Comparison of ENCODE assay signal across 1 cellular context in the genomic region with DNA sequence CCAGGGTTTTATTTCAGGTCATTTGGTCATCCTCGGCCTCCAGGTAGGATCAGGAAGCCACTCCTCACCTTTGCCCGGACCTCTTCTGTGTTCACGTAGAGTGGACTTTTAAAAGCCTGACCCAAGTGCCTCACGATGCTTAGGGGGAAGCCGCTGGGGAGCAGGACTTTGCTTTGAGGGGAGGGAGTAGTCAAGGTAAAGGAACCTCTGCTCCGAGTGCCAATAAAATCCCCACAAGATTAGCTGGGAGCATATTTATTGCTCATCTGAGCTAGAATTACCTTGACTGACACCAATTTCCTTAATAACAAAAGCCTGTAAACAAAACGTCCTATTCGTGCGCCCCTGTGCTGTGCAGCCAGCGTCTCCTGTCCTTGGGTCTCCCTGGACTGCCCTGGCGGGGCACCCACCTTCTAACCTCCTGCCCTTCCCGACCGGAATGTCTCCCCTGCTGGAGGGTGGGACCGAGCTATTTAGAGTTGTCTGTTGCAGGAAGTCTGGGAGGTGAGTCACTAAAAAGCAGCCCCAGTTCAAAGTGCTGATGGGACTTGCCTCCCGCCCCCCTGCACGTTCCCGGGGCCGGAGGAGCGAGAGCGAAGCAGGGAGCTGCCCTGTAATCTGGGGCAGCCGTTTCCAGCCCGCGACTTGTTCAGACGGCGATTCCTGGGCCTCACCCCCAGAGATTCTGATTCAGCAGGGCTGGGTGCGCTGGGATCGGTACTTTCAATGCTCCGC.
A peak's percentile ranks its signal among the peaks of the same experiment; 100 is the strongest.
TF ChIP-seq lines count a peak whose summit lies in the region.

No MANE protein-coding gene starts in this region.

TF ChIP-seq in HEK293, 187 proteins besides CTCF, POLR2A, EP300 and RAD21 (continued from another document):
- TF ChIP-seq, protein P1, sequence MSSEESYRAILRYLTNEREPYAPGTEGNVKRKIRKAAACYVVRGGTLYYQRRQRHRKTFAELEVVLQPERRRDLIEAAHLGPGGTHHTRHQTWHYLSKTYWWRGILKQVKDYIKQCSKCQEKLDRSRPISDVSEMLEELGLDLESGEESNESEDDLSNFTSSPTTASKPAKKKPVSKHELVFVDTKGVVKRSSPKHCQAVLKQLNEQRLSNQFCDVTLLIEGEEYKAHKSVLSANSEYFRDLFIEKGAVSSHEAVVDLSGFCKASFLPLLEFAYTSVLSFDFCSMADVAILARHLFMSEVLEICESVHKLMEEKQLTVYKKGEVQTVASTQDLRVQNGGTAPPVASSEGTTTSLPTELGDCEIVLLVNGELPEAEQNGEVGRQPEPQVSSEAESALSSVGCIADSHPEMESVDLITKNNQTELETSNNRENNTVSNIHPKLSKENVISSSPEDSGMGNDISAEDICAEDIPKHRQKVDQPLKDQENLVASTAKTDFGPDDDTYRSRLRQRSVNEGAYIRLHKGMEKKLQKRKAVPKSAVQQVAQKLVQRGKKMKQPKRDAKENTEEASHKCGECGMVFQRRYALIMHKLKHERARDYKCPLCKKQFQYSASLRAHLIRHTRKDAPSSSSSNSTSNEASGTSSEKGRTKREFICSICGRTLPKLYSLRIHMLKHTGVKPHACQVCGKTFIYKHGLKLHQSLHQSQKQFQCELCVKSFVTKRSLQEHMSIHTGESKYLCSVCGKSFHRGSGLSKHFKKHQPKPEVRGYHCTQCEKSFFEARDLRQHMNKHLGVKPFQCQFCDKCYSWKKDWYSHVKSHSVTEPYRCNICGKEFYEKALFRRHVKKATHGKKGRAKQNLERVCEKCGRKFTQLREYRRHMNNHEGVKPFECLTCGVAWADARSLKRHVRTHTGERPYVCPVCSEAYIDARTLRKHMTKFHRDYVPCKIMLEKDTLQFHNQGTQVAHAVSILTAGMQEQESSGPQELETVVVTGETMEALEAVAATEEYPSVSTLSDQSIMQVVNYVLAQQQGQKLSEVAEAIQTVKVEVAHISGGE (tag by site-specific recombination; conservative IDR thresholded peaks at IDR 0.05; ENCODE audit: low read depth): peak; percentile 75
- TF ChIP-seq ZNF544 (tag by site-specific recombination; IDR thresholded peaks at IDR 0.05) (no peak), KLF10 (tag by site-specific recombination; IDR thresholded peaks at IDR 0.05) (no peak; the same call in none of the 2 replicates), RBAK (tag by site-specific recombination; IDR thresholded peaks at IDR 0.05) (no peak), ZNF121 (tag by site-specific recombination; IDR thresholded peaks at IDR 0.05) (peak; percentile 27; the same call in 1 of the 2 replicates), ZNF223 (tag by site-specific recombination; IDR thresholded peaks at IDR 0.05) (no peak; the same call in 1 of the 2 replicates), REPIN1 (tag by site-specific recombination; IDR thresholded peaks at IDR 0.05; ENCODE audit: low read depth) (0 out of 2 replicates have a peak, but pooled peaks have one; percentile 4), ZNF292 (tag by site-specific recombination; IDR thresholded peaks at IDR 0.05; ENCODE audit: borderline replicate concordance, low read depth) (no peak), HOXA7 (CRISPR knock-in tag; IDR thresholded peaks at IDR 0.05; ENCODE audit: borderline replicate concordance) (no peak)
- TF ChIP-seq, protein P2, sequence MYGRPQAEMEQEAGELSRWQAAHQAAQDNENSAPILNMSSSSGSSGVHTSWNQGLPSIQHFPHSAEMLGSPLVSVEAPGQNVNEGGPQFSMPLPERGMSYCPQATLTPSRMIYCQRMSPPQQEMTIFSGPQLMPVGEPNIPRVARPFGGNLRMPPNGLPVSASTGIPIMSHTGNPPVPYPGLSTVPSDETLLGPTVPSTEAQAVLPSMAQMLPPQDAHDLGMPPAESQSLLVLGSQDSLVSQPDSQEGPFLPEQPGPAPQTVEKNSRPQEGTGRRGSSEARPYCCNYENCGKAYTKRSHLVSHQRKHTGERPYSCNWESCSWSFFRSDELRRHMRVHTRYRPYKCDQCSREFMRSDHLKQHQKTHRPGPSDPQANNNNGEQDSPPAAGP (tag by site-specific recombination; IDR thresholded peaks at IDR 0.05): peak; percentile 75
TF ChIP-seq in HEK293: peak in this region for 42.
